ENCODE assay signal across 12 cellular contexts in the genomic region with DNA sequence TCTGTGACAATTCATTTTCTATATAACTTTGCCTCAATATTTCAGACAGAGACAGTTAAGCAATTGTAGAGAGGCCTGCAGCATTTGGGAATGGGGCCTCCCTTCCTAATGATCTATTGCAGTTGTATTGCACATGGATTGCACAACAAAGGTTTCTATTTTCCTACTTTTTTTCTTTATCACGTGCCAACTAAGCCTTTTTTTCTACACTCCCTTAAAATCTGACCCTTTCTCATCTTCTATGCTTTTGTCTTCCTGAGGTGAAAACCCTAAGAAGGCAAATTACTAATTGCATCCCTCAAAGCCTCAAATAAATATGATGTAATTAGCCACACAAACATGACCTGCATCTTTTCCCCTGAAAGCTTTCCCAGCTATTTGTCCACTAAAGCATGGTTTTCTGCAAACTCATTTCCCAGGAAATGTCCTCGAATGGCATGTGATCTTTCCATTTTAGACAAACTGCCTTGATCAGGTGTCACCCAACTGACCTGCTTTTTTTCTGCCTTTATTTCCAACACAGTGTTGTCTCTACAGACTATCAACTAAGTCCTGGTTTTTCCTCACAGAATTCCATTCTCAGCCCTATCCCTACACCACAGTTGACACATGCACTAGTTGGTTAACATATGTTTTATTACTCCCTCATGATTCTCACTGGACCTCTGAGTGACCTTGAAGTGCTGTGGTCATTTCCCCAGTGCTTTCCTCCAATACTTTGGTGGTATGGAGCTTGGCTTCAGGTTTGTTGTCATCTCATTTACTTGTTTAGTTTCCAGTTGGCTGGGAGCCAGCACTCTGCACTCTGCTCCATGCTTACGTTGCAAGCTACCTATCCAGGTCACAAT. TPM values are rescaled to one million over a fixed set of nuclear protein-coding genes. Genes with fewer than 3 reads are reported as not detected.
A peak's percentile ranks its signal among the peaks of the same experiment; 100 is the strongest.
DNase-seq lines count a peak whose midpoint lies in the region; TF ChIP-seq lines count a peak whose summit lies in the region.
"Had no signal": no experiment of that assay in that cellular context is flagged by ENCODE, and none has a peak within 500 bp of the region (broad histone marks: within the 10 kb centered on the region; RNA-seq: fewer than 3 reads in every experiment).

No MANE protein-coding gene starts in this region.

- POLR2A ChIA-PET in GM10248 (lab: Yijun Ruan, JAX), result no interaction called here

- DNase-seq in DMS153 treated with DMSO at 0.1 percent for 48 hours (lab: John Stamatoyannopoulos, UW; ENCODE audit: unreplicated experiment) (peak; percentile 5), DMS153 (lab: John Stamatoyannopoulos, UW) (no peak), cardiac fibroblast (ENCODE audit: low read depth in 2 of 2) (peak; percentile 66 to 75), mesothelial cell of epicardium (ENCODE audit: low spot score in 2 of 2, unreplicated experiment in 2 of 2) (no peak), GM10248 (ENCODE audit: extremely low spot score) (no peak)
- DNase-seq in activated CD4-positive, alpha-beta T cell treated with anti-CD3 and anti-CD28 coated beads for 1 hour, result no peak
- no peak for DNase-seq in activated CD4-positive, alpha-beta T cell treated with anti-CD3 and anti-CD28 coated beads, Interleukin-2, amount 10 ng/mL, durations not matched to agents 24 days and 14 days
- DNase-seq: 8988T, sigmoid colon had no signal

- H3K27me3 Mint-ChIP-seq in mesothelial cell of epicardium (ENCODE audit: low read depth), result no peaks in the 10 kb centered on the region
- peaks cover 7% of the 10 kb centered on the region for H3K27me3 Mint-ChIP-seq in activated CD4-positive, alpha-beta T cell treated with anti-CD3 and anti-CD28 coated beads, Interleukin-2, amount 10 ng/mL, durations not matched to agents 24 days and 14 days

- TF ChIP-seq CTCF in cardiac fibroblast (IDR thresholded peaks at IDR 0.05; ENCODE audit: low read depth, low read length) (no peak), mesothelial cell of epicardium (IDR thresholded peaks at IDR 0.05; ENCODE audit: unreplicated experiment) (no peak), GM10248 (IDR thresholded peaks at IDR 0.05; ENCODE audit: control extremely low read depth, extremely low read depth, low read depth, missing control alignments) (no peak)

- intact Hi-C loops in activated CD4-positive, alpha-beta T cell treated with anti-CD3 and anti-CD28 coated beads, Interleukin-2, amount 10 ng/mL, durations not matched to agents 24 days and 14 days (cut with micrococcal nuclease), result no loop called here

- no peak overlapping the region for H3K4me3 ChIP-seq in cardiac fibroblast (replicated peaks in 1 of 2; ENCODE audit: low read depth in 2 of 2, low read length in 2 of 2)
- H3K4me3 ChIP-seq: mucosa of descending colon, sigmoid colon had no signal

- no peaks in the 10 kb centered on the region for H3K9me3 Mint-ChIP-seq in mesothelial cell of epicardium
- no peaks in the 10 kb centered on the region for H3K9me3 Mint-ChIP-seq in activated CD4-positive, alpha-beta T cell treated with anti-CD3 and anti-CD28 coated beads, Interleukin-2, amount 10 ng/mL, durations not matched to agents 24 days and 14 days
- H3K9me3 Mint-ChIP-seq: T-helper 1 cell treated with Interleukin-12 subunit alpha and Interleukin-12 subunit beta and Interleukin-4 antibody, amounts not matched to agents 30 μg/mL and 1 μg/mL, for 36 hours had no signal

- CTCF ChIA-PET in GM10248 (lab: Yijun Ruan, JAX), result interaction anchor here (1.0 to 1.1 kb wide), 2 partner anchors 8 to 9 kb away, joined by 4 read pairs; no protein-coding TSS in a partner anchor

- no peak overlapping the region for H3K4me3 Mint-ChIP-seq in mesothelial cell of epicardium
- H3K4me3 Mint-ChIP-seq in activated CD4-positive, alpha-beta T cell treated with anti-CD3 and anti-CD28 coated beads, Interleukin-2, amount 10 ng/mL, durations not matched to agents 24 days and 14 days, result no peak overlapping the region
- H3K4me3 Mint-ChIP-seq: T-helper 1 cell treated with Interleukin-12 subunit alpha and Interleukin-12 subunit beta and Interleukin-4 antibody, amounts not matched to agents 30 μg/mL and 1 μg/mL, for 36 hours had no signal

- H3K36me3 Mint-ChIP-seq in mesothelial cell of epicardium, result no peaks in the 10 kb centered on the region
- no peaks in the 10 kb centered on the region for H3K36me3 Mint-ChIP-seq in activated CD4-positive, alpha-beta T cell treated with anti-CD3 and anti-CD28 coated beads, Interleukin-2, amount 10 ng/mL, durations not matched to agents 24 days and 14 days (ENCODE audit: low read depth)

- H3K27ac Mint-ChIP-seq in mesothelial cell of epicardium, result peak overlapping the region; percentile 70
- H3K27ac Mint-ChIP-seq in activated CD4-positive, alpha-beta T cell treated with anti-CD3 and anti-CD28 coated beads, Interleukin-2, amount 10 ng/mL, durations not matched to agents 24 days and 14 days, result no peak overlapping the region
- H3K27ac Mint-ChIP-seq: T-helper 1 cell treated with Interleukin-12 subunit alpha and Interleukin-12 subunit beta and Interleukin-4 antibody, amounts not matched to agents 30 μg/mL and 1 μg/mL, for 36 hours had no signal

- no peak for TF ChIP-seq EP300 in Ishikawa (IDR thresholded peaks at IDR 0.05; ENCODE audit: borderline replicate concordance)

- TF ChIP-seq RAD21 in Ishikawa (IDR thresholded peaks at IDR 0.05; ENCODE audit: low read depth), result no peak

- peaks cover 44% of the 10 kb centered on the region for H3K4me1 Mint-ChIP-seq in mesothelial cell of epicardium
- H3K4me1 Mint-ChIP-seq in activated CD4-positive, alpha-beta T cell treated with anti-CD3 and anti-CD28 coated beads, Interleukin-2, amount 10 ng/mL, durations not matched to agents 24 days and 14 days, result peaks cover 11% of the 10 kb centered on the region

TF ChIP-seq in Ishikawa, 13 proteins besides CTCF, POLR2A, EP300 and RAD21:
- TF ChIP-seq YY1 (IDR thresholded peaks at IDR 0.05; ENCODE audit: low read depth) (no peak), TCF12 (IDR thresholded peaks at IDR 0.05; ENCODE audit: low read depth) (no peak), CEBPB (IDR thresholded peaks at IDR 0.05) (peak; percentile 93), CREB1 (IDR thresholded peaks at IDR 0.05; ENCODE audit: low read depth) (no peak), NFIC (IDR thresholded peaks at IDR 0.05) (peak; percentile 69), TEAD4 (IDR thresholded peaks at IDR 0.05) (no peak), TAF1 (IDR thresholded peaks at IDR 0.05; ENCODE audit: low read depth) (no peak), FOXM1 (IDR thresholded peaks at IDR 0.05; ENCODE audit: borderline replicate concordance, low read depth) (no peak), EGR1 (IDR thresholded peaks at IDR 0.05) (no peak), ZBTB7A (IDR thresholded peaks at IDR 0.05; ENCODE audit: low read depth) (no peak)
- TF ChIP-seq, protein P1, sequence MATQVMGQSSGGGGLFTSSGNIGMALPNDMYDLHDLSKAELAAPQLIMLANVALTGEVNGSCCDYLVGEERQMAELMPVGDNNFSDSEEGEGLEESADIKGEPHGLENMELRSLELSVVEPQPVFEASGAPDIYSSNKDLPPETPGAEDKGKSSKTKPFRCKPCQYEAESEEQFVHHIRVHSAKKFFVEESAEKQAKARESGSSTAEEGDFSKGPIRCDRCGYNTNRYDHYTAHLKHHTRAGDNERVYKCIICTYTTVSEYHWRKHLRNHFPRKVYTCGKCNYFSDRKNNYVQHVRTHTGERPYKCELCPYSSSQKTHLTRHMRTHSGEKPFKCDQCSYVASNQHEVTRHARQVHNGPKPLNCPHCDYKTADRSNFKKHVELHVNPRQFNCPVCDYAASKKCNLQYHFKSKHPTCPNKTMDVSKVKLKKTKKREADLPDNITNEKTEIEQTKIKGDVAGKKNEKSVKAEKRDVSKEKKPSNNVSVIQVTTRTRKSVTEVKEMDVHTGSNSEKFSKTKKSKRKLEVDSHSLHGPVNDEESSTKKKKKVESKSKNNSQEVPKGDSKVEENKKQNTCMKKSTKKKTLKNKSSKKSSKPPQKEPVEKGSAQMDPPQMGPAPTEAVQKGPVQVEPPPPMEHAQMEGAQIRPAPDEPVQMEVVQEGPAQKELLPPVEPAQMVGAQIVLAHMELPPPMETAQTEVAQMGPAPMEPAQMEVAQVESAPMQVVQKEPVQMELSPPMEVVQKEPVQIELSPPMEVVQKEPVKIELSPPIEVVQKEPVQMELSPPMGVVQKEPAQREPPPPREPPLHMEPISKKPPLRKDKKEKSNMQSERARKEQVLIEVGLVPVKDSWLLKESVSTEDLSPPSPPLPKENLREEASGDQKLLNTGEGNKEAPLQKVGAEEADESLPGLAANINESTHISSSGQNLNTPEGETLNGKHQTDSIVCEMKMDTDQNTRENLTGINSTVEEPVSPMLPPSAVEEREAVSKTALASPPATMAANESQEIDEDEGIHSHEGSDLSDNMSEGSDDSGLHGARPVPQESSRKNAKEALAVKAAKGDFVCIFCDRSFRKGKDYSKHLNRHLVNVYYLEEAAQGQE (IDR thresholded peaks at IDR 0.05; ENCODE audit: low read depth), result no peak
- TF ChIP-seq, protein P2, sequence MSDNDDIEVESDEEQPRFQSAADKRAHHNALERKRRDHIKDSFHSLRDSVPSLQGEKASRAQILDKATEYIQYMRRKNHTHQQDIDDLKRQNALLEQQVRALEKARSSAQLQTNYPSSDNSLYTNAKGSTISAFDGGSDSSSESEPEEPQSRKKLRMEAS (IDR thresholded peaks at IDR 0.05), result peak; percentile 21; the same call in 1 of the 2 replicates
- TF ChIP-seq, protein P3, sequence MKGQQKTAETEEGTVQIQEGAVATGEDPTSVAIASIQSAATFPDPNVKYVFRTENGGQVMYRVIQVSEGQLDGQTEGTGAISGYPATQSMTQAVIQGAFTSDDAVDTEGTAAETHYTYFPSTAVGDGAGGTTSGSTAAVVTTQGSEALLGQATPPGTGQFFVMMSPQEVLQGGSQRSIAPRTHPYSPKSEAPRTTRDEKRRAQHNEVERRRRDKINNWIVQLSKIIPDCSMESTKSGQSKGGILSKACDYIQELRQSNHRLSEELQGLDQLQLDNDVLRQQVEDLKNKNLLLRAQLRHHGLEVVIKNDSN (IDR thresholded peaks at IDR 0.05), result 0 out of 2 replicates have a peak, but pooled peaks have one; percentile 26

RNA-seq across cellular contexts. Expression of a gene that starts 31.9 kb away (rescaled TPM):
- total RNA-seq in mesothelial cell of epicardium, result 68.7 to 73.2 TPM (median 71.2 TPM) in 3 replicates
- total RNA-seq in activated CD4-positive, alpha-beta T cell treated with anti-CD3 and anti-CD28 coated beads, Interleukin-2, amount 10 ng/mL, durations not matched to agents 24 days and 14 days, result 16.4 and 18.7 TPM in 2 replicates

Comparison
In these comparisons a context has a peak if more than half of its experiments do, and no peak if none do; other contexts are left out.
1. DNase-seq: peak in DMS153 treated with DMSO at 0.1 percent for 48 hours (single experiment) and cardiac fibroblast (2 of 2); none in DMS153 (single experiment), mesothelial cell of epicardium (0 of 2), GM10248 (single experiment), activated CD4-positive, alpha-beta T cell treated with anti-CD3 and anti-CD28 coated beads for 1 hour (single experiment) and activated CD4-positive, alpha-beta T cell treated with anti-CD3 and anti-CD28 coated beads, Interleukin-2, amount 10 ng/mL, durations not matched to agents 24 days and 14 days (single experiment).